8 cellular contexts compared by ENCODE assay signal in genomic region chr2:42342061-42342794, GRCh38. TPM values are rescaled to one million over a fixed set of nuclear protein-coding genes. Genes with fewer than 3 reads are reported as not detected.
DNase-seq lines count a peak whose midpoint lies in the region; ATAC-seq and TF ChIP-seq lines count a peak whose summit lies in the region.

No MANE protein-coding gene starts in this region.

- H3K4me3 ChIP-seq in brain microvascular endothelial cell (ENCODE audit: low read depth, low read length), result no peak overlapping the region
- H3K4me3 ChIP-seq in right lobe of liver, result no peak overlapping the region
- H3K4me3 ChIP-seq in vagina, result no peak overlapping the region

- no peaks in the 10 kb centered on the region for H3K9me3 ChIP-seq in right lobe of liver
- no peaks in the 10 kb centered on the region for H3K9me3 ChIP-seq in vagina

- H3K27ac ChIP-seq in brain microvascular endothelial cell (peak overlapping the region; percentile 82), right lobe of liver (peak overlapping the region in 2 of 3 donors; percentile 51 to 63), vagina (peak overlapping the region; percentile 72)

- WGBS in right lobe of liver (ENCODE audit: insufficient coverage, low coverage, low lambda C conversion rate, missing lambda C conversion rate), result 33% methylated on average over 3 of the region's 8 CpGs

- TF ChIP-seq POLR2A in right lobe of liver (IDR thresholded peaks at IDR 0.05) (no peak), vagina (IDR thresholded peaks at IDR 0.05) (no peak)

- DNase-seq in GM04504 (ENCODE audit: low read depth), result peak; percentile 80
- DNase-seq in HPDE6-E6E7 (ENCODE audit: extremely low spot score), result peak; percentile 52
- DNase-seq in brain microvascular endothelial cell, result peak; percentile 94
- peak in 2 of 3 donors; percentile 64 to 73 for DNase-seq in right lobe of liver
- DNase-seq in vagina (ENCODE audit: extremely low spot score in 2 of 2), result no peak
- DNase-seq in retina, result no peak
- no peak for DNase-seq in D341Med (ENCODE audit: low spot score)

- H3K36me3 ChIP-seq in brain microvascular endothelial cell (replicated peaks) (peaks cover 20% of the 10 kb centered on the region), right lobe of liver (peaks cover 0 to 4% (median 0%) of the 10 kb centered on the region in 4 donors), vagina (peaks cover 0 to 12% of the 10 kb centered on the region in 2 donors)

- intact Hi-C loops in right lobe of liver (cut with DNase I) (no loop called here), vagina (cut with DNase I) (no loop called here)

- ATAC-seq in right lobe of liver, result peak; percentile 69 to 88 (median 78)
- ATAC-seq in HG02938 (IDR thresholded peaks at IDR 0.05; ENCODE audit: unreplicated experiment), result no peak

- in situ Hi-C loops in brain microvascular endothelial cell (cut with HindIII; ENCODE audit: low pct_ligation_motif_present, low sequenced_read_pairs), result no loop called here

- H3K4me1 ChIP-seq in right lobe of liver (peaks cover 0 to 32% (median 8%) of the 10 kb centered on the region in 4 donors), vagina (peaks cover 21% of the 10 kb centered on the region)

- TF ChIP-seq CTCF in brain microvascular endothelial cell (IDR thresholded peaks at IDR 0.05; ENCODE audit: low read depth, low read length, missing control alignments) (no peak), right lobe of liver (IDR thresholded peaks at IDR 0.05) (no peak), vagina (IDR thresholded peaks at IDR 0.05) (no peak)

- H3K27me3 ChIP-seq in brain microvascular endothelial cell (replicated peaks) (no peaks in the 10 kb centered on the region), right lobe of liver (no peaks in the 10 kb centered on the region), vagina (no peaks in the 10 kb centered on the region)

RNA-seq across cellular contexts. Expression of gene COX7A2L, which starts 18.8 kb away (rescaled TPM):
- total RNA-seq in right lobe of liver (10 to 100 TPM; 37.5 to 97.0 (median 57.6) TPM), vagina (83.2 TPM)

Comparison
In these comparisons a context has a peak if more than half of its experiments do, and no peak if none do; other contexts are left out.
1. DNase-seq: peak in GM04504 (single experiment), HPDE6-E6E7 (single experiment), brain microvascular endothelial cell (single experiment) and right lobe of liver (2 of 3); none in vagina (0 of 2), retina (single experiment) and D341Med (single experiment).
2. Peak in every context shown above with its lines, with median percentiles within 50 percentile points of each other: H3K27ac ChIP-seq.